Comparison of ENCODE assay signal across 32 cellular contexts in the genomic region with DNA sequence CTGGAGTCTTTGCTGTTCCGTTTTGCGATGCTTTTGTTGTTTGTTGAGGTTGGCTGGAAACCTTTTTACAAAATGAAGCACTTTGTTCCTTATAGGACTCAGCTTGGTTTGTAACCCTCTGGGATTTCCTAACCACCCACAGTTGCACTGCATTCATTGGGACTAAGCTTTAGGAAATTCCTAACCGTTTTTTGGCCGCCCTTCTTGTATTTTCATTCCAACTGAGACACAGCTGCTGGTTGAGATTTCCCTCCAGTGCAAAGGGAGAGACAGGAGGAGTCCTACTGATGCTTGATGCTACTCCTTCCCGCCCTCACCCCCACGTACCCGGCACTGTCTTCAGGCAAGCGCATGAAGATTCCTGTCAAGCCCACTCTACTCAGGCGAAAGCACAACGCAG. TPM values are rescaled to one million over a fixed set of nuclear protein-coding genes. Genes with fewer than 3 reads are reported as not detected.
"Had no signal": no experiment of that assay in that cellular context is flagged by ENCODE, and none has a peak within 500 bp of the region (broad histone marks: within the 10 kb centered on the region; RNA-seq: fewer than 3 reads in every experiment).

No MANE protein-coding gene starts in this region.

- H3K4me3 ChIP-seq: MG63 had no signal

- H3K9me3 ChIP-seq: MG63 had no signal

- ATAC-seq: activated CD8-positive, alpha-beta memory T cell treated with anti-CD3 and anti-CD28 coated beads, Interleukin-2, amount 10 ng/mL, durations not matched to agents 7 days and 5 days; activated naive CD8-positive, alpha-beta T cell treated with anti-CD3 and anti-CD28 coated beads, Interleukin-2, amount 50 U/mL, for 24 hours; Panc1 had no signal

- DNase-seq: activated CD4-positive, alpha-beta memory T cell treated with anti-CD3 and anti-CD28 coated beads, Interleukin-2, amount 10 ng/mL, durations not matched to agents 7 days and 5 days; activated CD4-positive, alpha-beta T cell treated with anti-CD3 and anti-CD28 coated beads for 1 hour; activated CD4-positive, alpha-beta T cell treated with anti-CD3 and anti-CD28 coated beads for 48 hours; activated CD4-positive, CD25-positive, alpha-beta regulatory T cell; activated CD8-positive, alpha-beta memory T cell treated with anti-CD3 and anti-CD28 coated beads for 24 hours; activated CD8-positive, alpha-beta memory T cell treated with anti-CD3 and anti-CD28 coated beads, Interleukin-2, amount 10 ng/mL, durations not matched to agents 7 days and 5 days; activated CD8-positive, alpha-beta memory T cell treated with anti-CD3 and anti-CD28 coated beads, Interleukin-2, amount 50 U/mL, for 48 hours; activated effector memory CD4-positive, alpha-beta T cell treated with Interleukin-2 at 50 U/mL for 16 hours; activated naive CD4-positive, alpha-beta T cell treated with anti-CD3 and anti-CD28 coated beads, Interleukin-2, amount 10 ng/mL, durations not matched to agents 7 days and 5 days; activated naive CD8-positive, alpha-beta T cell treated with anti-CD3 and anti-CD28 coated beads, Interleukin-2, amount 50 U/mL, for 24 hours; anterior cingulate cortex; Kasumi-1; KG1; MG63; NCI-H1048; NCI-H1105 treated with DMSO at 0.1 percent for 48 hours; NCI-H1436; NCI-H1694; NCI-H1930; NCI-H2081 treated with DMSO at 0.1 percent for 48 hours; NCI-H226; NCI-H446 treated with DMSO at 0.1 percent for 48 hours; NCI-H524; NCI-H69; NCI-H82; SIG-M5; T1000; WERI-Rb-1 had no signal

- H3K27ac ChIP-seq: WERI-Rb-1 had no signal

RNA-seq across cellular contexts. Expression of a gene that starts 6.2 kb away (rescaled TPM):
- total RNA-seq: activated CD4-positive, alpha-beta memory T cell treated with anti-CD3 and anti-CD28 coated beads, Interleukin-2, amount 10 ng/mL, durations not matched to agents 7 days and 5 days; activated CD8-positive, alpha-beta memory T cell treated with anti-CD3 and anti-CD28 coated beads, Interleukin-2, amount 10 ng/mL, durations not matched to agents 7 days and 5 days; RPMI7951; T-helper 1 cell treated with Interleukin-12 subunit alpha and Interleukin-12 subunit beta and Interleukin-4 antibody, amounts not matched to agents 30 ng/mL and 1 ng/mL, for 36 hours; T-helper 2 cell treated with Interferon-gamma antibody and Interleukin-4, amounts not matched to agents 100 ng/mL and 5 ng/mL, for 36 hours had no signal
